ENCODE assay signal across 1 cellular context in the genomic region with DNA sequence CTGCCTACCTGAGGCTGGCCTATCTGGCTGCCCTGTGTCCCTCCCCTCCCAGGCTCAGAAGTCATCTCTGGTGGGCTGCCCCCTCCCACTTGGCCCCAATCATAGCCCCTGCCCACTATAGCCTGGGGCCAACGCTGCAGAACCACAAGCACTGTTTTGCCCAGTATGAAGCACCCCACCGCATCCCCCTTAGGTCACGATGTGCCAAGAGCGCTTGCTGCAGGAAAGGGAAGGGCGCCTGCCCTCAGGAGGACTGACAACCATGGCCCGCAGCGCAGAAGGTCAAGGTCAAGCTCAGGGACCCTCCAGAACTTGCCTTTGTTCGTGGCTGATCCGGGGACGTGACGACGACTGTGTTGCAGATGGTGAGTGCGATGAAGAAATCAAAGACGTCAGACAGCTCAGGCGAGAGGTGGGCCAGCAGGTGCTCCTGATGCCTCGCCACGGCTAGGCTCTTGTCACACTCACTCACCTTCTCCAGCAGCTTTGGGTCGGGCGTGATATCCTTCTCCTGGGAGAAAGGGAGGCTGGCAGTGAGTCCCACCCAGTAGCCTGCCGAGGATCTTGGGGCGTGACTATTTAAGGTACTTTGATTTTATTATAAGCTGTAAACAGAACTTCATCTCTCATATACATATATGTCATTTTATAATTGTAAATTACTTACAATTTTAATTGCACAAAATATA.
TF ChIP-seq lines count a peak whose summit lies in the region.

No MANE protein-coding gene starts in this region.

TF ChIP-seq in IMR-90, 13 proteins besides CTCF, POLR2A, EP300 and RAD21 (continued from another document):
- TF ChIP-seq CHD1 (IDR thresholded peaks at IDR 0.05; ENCODE audit: low read depth, low read length) (no peak), MAFK (IDR thresholded peaks at IDR 0.05; ENCODE audit: low read depth, low read length) (no peak), NFE2L2 (IDR thresholded peaks at IDR 0.05; ENCODE audit: low read depth, low read length) (no peak), SMC3 (IDR thresholded peaks at IDR 0.05; ENCODE audit: low read depth, low read length) (no peak)
- TF ChIP-seq, protein P1, sequence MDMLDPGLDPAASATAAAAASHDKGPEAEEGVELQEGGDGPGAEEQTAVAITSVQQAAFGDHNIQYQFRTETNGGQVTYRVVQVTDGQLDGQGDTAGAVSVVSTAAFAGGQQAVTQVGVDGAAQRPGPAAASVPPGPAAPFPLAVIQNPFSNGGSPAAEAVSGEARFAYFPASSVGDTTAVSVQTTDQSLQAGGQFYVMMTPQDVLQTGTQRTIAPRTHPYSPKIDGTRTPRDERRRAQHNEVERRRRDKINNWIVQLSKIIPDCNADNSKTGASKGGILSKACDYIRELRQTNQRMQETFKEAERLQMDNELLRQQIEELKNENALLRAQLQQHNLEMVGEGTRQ (IDR thresholded peaks at IDR 0.05; ENCODE audit: low read depth, low read length) = no peak
